In the genomic region with DNA sequence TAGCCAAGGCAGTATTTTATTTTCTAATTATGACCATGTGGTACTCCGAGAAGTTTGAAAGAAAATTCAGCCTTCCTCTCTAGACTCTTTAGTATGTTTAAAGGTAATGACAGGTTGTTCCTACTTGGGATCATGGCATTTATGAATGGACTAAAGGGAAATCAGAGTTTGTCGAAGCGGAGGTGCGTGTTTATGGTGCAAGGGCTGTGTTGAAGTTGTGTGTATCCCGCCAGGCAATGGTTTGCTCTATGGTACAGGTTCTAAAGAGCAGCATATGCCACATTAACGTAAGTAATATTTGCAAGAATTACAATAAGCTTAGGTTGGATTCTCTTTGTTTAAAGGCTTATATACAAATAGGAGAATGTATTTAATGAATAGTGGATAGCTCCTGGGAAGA, we compare ENCODE assay signal across 8 cellular contexts. TPM values are rescaled to one million over a fixed set of nuclear protein-coding genes. Genes with fewer than 3 reads are reported as not detected.
DNase-seq lines count a peak whose midpoint lies in the region; ATAC-seq and TF ChIP-seq lines count a peak whose summit lies in the region.

No MANE protein-coding gene starts in this region.

- no peaks in the 10 kb centered on the region; the same call in 1 of the 2 replicates for H3K27me3 Mint-ChIP-seq in WTC11 (ENCODE audit: low read depth)

- CTCF ChIA-PET in WTC11 (lab: Charles Lee), result interaction anchor here (0.5 to 1.4 kb wide), 2 partner anchors 232 to 984 kb away, joined by 3 read pairs; no protein-coding TSS in a partner anchor

- intact Hi-C loops in stomach (cut with DNase I; ENCODE audit: low total_unique reads), result no loop called here

- H3K9ac ChIP-seq in iPS-18a (ENCODE audit: low read length), result no peak overlapping the region

- H3K9me3 ChIP-seq in iPS-18a (ENCODE audit: control insufficient read depth, low read depth, low read length), result no peaks in the 10 kb centered on the region
- no peaks in the 10 kb centered on the region for H3K9me3 ChIP-seq in stomach

- peak overlapping the region; percentile 73 for H3K4me3 ChIP-seq in iPS-18a (ENCODE audit: low read length)
- peak overlapping the region; percentile 26 to 49 (median 48) for H3K4me3 ChIP-seq in stomach

- 24 to 40% (median 30%) methylated on average over 6 of the region's 6 CpGs for WGBS in stomach, 5 donors

- TF ChIP-seq CTCF in WTC11 (IDR thresholded peaks at IDR 0.05) (no peak), stomach (IDR thresholded peaks at IDR 0.05) (no peak)

- H3K27ac ChIP-seq in iPS-18a (ENCODE audit: low read length), result no peak overlapping the region
- H3K27ac ChIP-seq in stomach, result no peak overlapping the region

- H3K4me1 ChIP-seq in iPS-18a (ENCODE audit: control insufficient read depth, low read depth, low read length), result peaks cover 4% of the 10 kb centered on the region
- H3K4me1 ChIP-seq in stomach, result peaks cover 9 to 14% (median 12%) of the 10 kb centered on the region in 4 donors

- H3K4me3 Mint-ChIP-seq in WTC11, result peak overlapping the region; percentile 69

- DNase-seq in NCI-H748 (lab: John Stamatoyannopoulos, UW; ENCODE audit: unreplicated experiment), result peak; percentile 29
- no peak for DNase-seq in NCI-H748 treated with DMSO at 0.1 percent for 48 hours (lab: John Stamatoyannopoulos, UW)
- no peak for DNase-seq in WTC11 (ENCODE audit: low spot score)
- DNase-seq in stomach, result no peak
- no peak for DNase-seq in activated gamma-delta T cell (lab: John Stamatoyannopoulos, UW)
- no peak for DNase-seq in SW480 (ENCODE audit: low spot score)

- H3K36me3 ChIP-seq in iPS-18a (ENCODE audit: control insufficient read depth, low read depth, low read length), result no peaks in the 10 kb centered on the region
- no peaks in the 10 kb centered on the region for H3K36me3 ChIP-seq in stomach

- peaks cover 22% of the 10 kb centered on the region for H3K4me1 Mint-ChIP-seq in WTC11

- no peak overlapping the region for H3K27ac Mint-ChIP-seq in WTC11

- TF ChIP-seq EP300 in stomach (IDR thresholded peaks at IDR 0.05), result no peak

- POLR2A ChIA-PET in WTC11 (lab: Charles Lee), result no interaction called here

- TF ChIP-seq POLR2A in stomach (IDR thresholded peaks at IDR 0.05), result no peak

- no peaks in the 10 kb centered on the region for H3K36me3 Mint-ChIP-seq in WTC11

- no peaks in the 10 kb centered on the region for H3K9me3 Mint-ChIP-seq in WTC11

- ATAC-seq in WTC11 (no peak), HG03159 (IDR thresholded peaks at IDR 0.05; ENCODE audit: unreplicated experiment) (no peak)

- peaks cover 38% of the 10 kb centered on the region for H3K27me3 ChIP-seq in iPS-18a (ENCODE audit: control insufficient read depth, insufficient read depth, low read length)
- peaks cover 0 to 44% (median 15%) of the 10 kb centered on the region in 3 donors for H3K27me3 ChIP-seq in stomach

TF ChIP-seq in WTC11, 78 proteins besides CTCF, POLR2A, EP300 and RAD21:
- TF ChIP-seq, protein P1, sequence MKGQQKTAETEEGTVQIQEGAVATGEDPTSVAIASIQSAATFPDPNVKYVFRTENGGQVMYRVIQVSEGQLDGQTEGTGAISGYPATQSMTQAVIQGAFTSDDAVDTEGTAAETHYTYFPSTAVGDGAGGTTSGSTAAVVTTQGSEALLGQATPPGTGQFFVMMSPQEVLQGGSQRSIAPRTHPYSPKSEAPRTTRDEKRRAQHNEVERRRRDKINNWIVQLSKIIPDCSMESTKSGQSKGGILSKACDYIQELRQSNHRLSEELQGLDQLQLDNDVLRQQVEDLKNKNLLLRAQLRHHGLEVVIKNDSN (CRISPR knock-in tag; IDR thresholded peaks at IDR 0.05), result no peak
- no peak for TF ChIP-seq SP1 (CRISPR knock-in tag; conservative IDR thresholded peaks at IDR 0.05)
- no peak for TF ChIP-seq GABPB1 (CRISPR knock-in tag; IDR thresholded peaks at IDR 0.05)
- TF ChIP-seq, protein P2, sequence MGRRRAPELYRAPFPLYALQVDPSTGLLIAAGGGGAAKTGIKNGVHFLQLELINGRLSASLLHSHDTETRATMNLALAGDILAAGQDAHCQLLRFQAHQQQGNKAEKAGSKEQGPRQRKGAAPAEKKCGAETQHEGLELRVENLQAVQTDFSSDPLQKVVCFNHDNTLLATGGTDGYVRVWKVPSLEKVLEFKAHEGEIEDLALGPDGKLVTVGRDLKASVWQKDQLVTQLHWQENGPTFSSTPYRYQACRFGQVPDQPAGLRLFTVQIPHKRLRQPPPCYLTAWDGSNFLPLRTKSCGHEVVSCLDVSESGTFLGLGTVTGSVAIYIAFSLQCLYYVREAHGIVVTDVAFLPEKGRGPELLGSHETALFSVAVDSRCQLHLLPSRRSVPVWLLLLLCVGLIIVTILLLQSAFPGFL (CRISPR knock-in tag; IDR thresholded peaks at IDR 0.05; ENCODE audit: borderline replicate concordance), result no peak
- TF ChIP-seq, protein P3, sequence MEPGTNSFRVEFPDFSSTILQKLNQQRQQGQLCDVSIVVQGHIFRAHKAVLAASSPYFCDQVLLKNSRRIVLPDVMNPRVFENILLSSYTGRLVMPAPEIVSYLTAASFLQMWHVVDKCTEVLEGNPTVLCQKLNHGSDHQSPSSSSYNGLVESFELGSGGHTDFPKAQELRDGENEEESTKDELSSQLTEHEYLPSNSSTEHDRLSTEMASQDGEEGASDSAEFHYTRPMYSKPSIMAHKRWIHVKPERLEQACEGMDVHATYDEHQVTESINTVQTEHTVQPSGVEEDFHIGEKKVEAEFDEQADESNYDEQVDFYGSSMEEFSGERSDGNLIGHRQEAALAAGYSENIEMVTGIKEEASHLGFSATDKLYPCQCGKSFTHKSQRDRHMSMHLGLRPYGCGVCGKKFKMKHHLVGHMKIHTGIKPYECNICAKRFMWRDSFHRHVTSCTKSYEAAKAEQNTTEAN (CRISPR knock-in tag; IDR thresholded peaks at IDR 0.05), result no peak
- TF ChIP-seq NFATC4 (CRISPR knock-in tag; IDR thresholded peaks at IDR 0.05), result no peak
- TF ChIP-seq IRF2 (CRISPR knock-in tag; IDR thresholded peaks at IDR 0.05; ENCODE audit: borderline replicate concordance, low read depth), result no peak
- TF ChIP-seq, protein P4, sequence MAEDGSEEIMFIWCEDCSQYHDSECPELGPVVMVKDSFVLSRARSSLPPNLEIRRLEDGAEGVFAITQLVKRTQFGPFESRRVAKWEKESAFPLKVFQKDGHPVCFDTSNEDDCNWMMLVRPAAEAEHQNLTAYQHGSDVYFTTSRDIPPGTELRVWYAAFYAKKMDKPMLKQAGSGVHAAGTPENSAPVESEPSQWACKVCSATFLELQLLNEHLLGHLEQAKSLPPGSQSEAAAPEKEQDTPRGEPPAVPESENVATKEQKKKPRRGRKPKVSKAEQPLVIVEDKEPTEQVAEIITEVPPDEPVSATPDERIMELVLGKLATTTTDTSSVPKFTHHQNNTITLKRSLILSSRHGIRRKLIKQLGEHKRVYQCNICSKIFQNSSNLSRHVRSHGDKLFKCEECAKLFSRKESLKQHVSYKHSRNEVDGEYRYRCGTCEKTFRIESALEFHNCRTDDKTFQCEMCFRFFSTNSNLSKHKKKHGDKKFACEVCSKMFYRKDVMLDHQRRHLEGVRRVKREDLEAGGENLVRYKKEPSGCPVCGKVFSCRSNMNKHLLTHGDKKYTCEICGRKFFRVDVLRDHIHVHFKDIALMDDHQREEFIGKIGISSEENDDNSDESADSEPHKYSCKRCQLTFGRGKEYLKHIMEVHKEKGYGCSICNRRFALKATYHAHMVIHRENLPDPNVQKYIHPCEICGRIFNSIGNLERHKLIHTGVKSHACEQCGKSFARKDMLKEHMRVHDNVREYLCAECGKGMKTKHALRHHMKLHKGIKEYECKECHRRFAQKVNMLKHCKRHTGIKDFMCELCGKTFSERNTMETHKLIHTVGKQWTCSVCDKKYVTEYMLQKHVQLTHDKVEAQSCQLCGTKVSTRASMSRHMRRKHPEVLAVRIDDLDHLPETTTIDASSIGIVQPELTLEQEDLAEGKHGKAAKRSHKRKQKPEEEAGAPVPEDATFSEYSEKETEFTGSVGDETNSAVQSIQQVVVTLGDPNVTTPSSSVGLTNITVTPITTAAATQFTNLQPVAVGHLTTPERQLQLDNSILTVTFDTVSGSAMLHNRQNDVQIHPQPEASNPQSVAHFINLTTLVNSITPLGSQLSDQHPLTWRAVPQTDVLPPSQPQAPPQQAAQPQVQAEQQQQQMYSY (CRISPR knock-in tag; IDR thresholded peaks at IDR 0.05), result no peak
- TF ChIP-seq, protein P5, sequence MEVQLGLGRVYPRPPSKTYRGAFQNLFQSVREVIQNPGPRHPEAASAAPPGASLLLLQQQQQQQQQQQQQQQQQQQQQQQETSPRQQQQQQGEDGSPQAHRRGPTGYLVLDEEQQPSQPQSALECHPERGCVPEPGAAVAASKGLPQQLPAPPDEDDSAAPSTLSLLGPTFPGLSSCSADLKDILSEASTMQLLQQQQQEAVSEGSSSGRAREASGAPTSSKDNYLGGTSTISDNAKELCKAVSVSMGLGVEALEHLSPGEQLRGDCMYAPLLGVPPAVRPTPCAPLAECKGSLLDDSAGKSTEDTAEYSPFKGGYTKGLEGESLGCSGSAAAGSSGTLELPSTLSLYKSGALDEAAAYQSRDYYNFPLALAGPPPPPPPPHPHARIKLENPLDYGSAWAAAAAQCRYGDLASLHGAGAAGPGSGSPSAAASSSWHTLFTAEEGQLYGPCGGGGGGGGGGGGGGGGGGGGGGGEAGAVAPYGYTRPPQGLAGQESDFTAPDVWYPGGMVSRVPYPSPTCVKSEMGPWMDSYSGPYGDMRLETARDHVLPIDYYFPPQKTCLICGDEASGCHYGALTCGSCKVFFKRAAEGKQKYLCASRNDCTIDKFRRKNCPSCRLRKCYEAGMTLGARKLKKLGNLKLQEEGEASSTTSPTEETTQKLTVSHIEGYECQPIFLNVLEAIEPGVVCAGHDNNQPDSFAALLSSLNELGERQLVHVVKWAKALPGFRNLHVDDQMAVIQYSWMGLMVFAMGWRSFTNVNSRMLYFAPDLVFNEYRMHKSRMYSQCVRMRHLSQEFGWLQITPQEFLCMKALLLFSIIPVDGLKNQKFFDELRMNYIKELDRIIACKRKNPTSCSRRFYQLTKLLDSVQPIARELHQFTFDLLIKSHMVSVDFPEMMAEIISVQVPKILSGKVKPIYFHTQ (CRISPR knock-in tag; IDR thresholded peaks at IDR 0.05), result no peak
- no peak for TF ChIP-seq ZNF317 (CRISPR knock-in tag; IDR thresholded peaks at IDR 0.05; ENCODE audit: borderline replicate concordance, low read depth)
- TF ChIP-seq, protein P6, sequence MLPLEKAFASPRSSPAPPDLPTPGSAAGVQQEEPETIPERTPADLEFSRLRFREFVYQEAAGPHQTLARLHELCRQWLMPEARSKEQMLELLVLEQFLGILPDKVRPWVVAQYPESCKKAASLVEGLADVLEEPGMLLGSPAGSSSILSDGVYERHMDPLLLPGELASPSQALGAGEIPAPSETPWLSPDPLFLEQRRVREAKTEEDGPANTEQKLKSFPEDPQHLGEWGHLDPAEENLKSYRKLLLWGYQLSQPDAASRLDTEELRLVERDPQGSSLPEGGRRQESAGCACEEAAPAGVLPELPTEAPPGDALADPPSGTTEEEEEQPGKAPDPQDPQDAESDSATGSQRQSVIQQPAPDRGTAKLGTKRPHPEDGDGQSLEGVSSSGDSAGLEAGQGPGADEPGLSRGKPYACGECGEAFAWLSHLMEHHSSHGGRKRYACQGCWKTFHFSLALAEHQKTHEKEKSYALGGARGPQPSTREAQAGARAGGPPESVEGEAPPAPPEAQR (CRISPR knock-in tag; IDR thresholded peaks at IDR 0.05), result no peak

RNA-seq across cellular contexts. Expression of a gene that starts 0.7 kb away (rescaled TPM):
- total RNA-seq in WTC11 (2021), result 0.32 to 0.74 TPM (median 0.41 TPM) in 3 replicates
- 10 to 100 TPM in 2 of 5 donors, 1 to 10 TPM in 2, under 1 TPM in 1; 0.29 to 33.9 (median 5.5) TPM for total RNA-seq in stomach
- under 1 TPM; 0.35 to 0.46 (median 0.37) TPM for polyA plus RNA-seq in stomach
